6 cellular contexts compared by ENCODE assay signal in the genomic region with DNA sequence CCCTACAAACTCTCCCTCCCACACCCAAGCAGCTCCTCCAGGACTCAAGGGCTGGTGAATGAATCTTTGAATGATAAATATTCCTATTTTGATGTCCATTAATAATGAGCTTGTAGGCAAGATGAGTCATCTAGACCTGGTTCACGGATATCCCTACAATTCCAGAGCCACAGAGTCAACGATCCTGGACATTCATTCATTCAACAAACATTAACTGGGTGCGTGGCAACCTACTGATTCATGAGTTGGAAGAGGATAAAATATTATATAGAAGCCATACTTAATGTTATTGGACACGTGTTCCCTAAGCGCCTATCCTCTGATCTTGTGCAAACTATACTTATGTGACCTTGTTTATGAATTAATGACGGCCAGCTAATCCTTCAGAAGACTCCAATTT. TPM values are rescaled to one million over a fixed set of nuclear protein-coding genes. Genes with fewer than 3 reads are reported as not detected.
DNase-seq lines count a peak whose midpoint lies in the region; ATAC-seq and TF ChIP-seq lines count a peak whose summit lies in the region.

No MANE protein-coding gene starts in this region.

- H3K4me2 ChIP-seq in OCI-LY1 (ENCODE audit: low read length) = no peak overlapping the region; the same call in 1 of the 2 replicates

- H3K36me3 ChIP-seq in OCI-LY1 (ENCODE audit: insufficient read depth, low read length) (no peaks in the 10 kb centered on the region), gastrocnemius medialis (no peaks in the 10 kb centered on the region)

- no peaks in the 10 kb centered on the region for H4K20me1 ChIP-seq in OCI-LY1 (ENCODE audit: insufficient read depth, low read length)

- H3F3A ChIP-seq in OCI-LY1 (ENCODE audit: insufficient read depth, low read length) = no peaks in the 10 kb centered on the region

- intact Hi-C loops in dorsolateral prefrontal cortex (cut with DNase I) = no loop called here
- intact Hi-C loops in gastrocnemius medialis (cut with DNase I; ENCODE audit: low total_unique reads) = loop anchor here (1.0 kb wide), 1 partner anchor 56 kb away; a partner anchor contains a TSS

- no peaks in the 10 kb centered on the region for H3K9me2 ChIP-seq in OCI-LY1 (ENCODE audit: low read depth, low read length)

- H3K27ac ChIP-seq in OCI-LY1 (ENCODE audit: low read depth, low read length, poor library complexity, severe bottlenecking) (no peak overlapping the region), dorsolateral prefrontal cortex (no peak overlapping the region), gastrocnemius medialis (no peak overlapping the region)

- H2AFZ ChIP-seq in OCI-LY1 (ENCODE audit: low read length) = peak overlapping the region; percentile 61; the same call in 1 of the 2 replicates

- in situ Hi-C loops in gastrocnemius medialis (cut with MboI; ENCODE audit: low sequenced_read_pairs in 4 of 4) = no loop called here

- H3K27me3 ChIP-seq in OCI-LY1 (ENCODE audit: insufficient read depth, low read length) (no peaks in the 10 kb centered on the region), dorsolateral prefrontal cortex (no peaks in the 10 kb centered on the region), gastrocnemius medialis (no peaks in the 10 kb centered on the region)

- H3K4me3 ChIP-seq in OCI-LY1 (ENCODE audit: low read depth, low read length, poor library complexity, severe bottlenecking) = peak overlapping the region; percentile 10
- peak overlapping the region in 55 of 59 donors; percentile 18 to 83 (median 74) for H3K4me3 ChIP-seq in dorsolateral prefrontal cortex
- peak overlapping the region; percentile 43 to 70 (median 62) for H3K4me3 ChIP-seq in gastrocnemius medialis

- no peak for ATAC-seq in gastrocnemius medialis

- H3K79me2 ChIP-seq in OCI-LY1 (ENCODE audit: insufficient read depth, low read length) = no peaks in the 10 kb centered on the region

- TF ChIP-seq CTCF in OCI-LY1 (IDR thresholded peaks at IDR 0.05; ENCODE audit: low read length) (no peak), dorsolateral prefrontal cortex (IDR thresholded peaks at IDR 0.05 in 54 of 56, conservative IDR thresholded peaks at IDR 0.05 in 2 of 56; ENCODE audit: low read depth in 1 of 56, partially characterized antibody in 56 of 56) (no peak), gastrocnemius medialis (IDR thresholded peaks at IDR 0.05 in 4 of 5, conservative IDR thresholded peaks at IDR 0.05 in 1 of 5) (no peak)

- DNase-seq in dorsolateral prefrontal cortex = no peak
- no peak for DNase-seq in gastrocnemius medialis
- DNase-seq in HT-29 (ENCODE audit: low spot score) = no peak
- DNase-seq in NCI-H2227 treated with DMSO at 0.1 percent for 48 hours (lab: John Stamatoyannopoulos, UW) = no peak
- no peak for DNase-seq in NCI-H748 treated with DMSO at 0.1 percent for 48 hours (lab: John Stamatoyannopoulos, UW)

- H3K9ac ChIP-seq in OCI-LY1 (ENCODE audit: low read length) = no peak overlapping the region

- peaks cover 11% of the 10 kb centered on the region for H3K4me1 ChIP-seq in OCI-LY1 (ENCODE audit: insufficient read depth, low read length, severe bottlenecking)
- peaks cover 0 to 6% of the 10 kb centered on the region in 2 donors for H3K4me1 ChIP-seq in gastrocnemius medialis

- H3K9me3 ChIP-seq in OCI-LY1 (ENCODE audit: low read length) (no peaks in the 10 kb centered on the region), gastrocnemius medialis (no peaks in the 10 kb centered on the region)

- TF ChIP-seq POLR2A in gastrocnemius medialis (IDR thresholded peaks at IDR 0.05) = no peak

RNA-seq across cellular contexts. Expression of a gene that starts 0.4 kb away (rescaled TPM):
- total RNA-seq in dorsolateral prefrontal cortex (1 to 10 TPM in 117 of 120 experiments, under 1 TPM in 3; 0.49 to 4.7 (median 2.3) TPM), gastrocnemius medialis (under 1 TPM in 1 of 4 donors, not detected in 3; 0.11 TPM)
- total RNA-seq in HT-29 (2014; rRNA removed; shearing (Covaris generic)) = 2.3 and 2.4 TPM in 2 replicates

RNA-seq across cellular contexts. Expression of a gene that starts 28.6 kb away (rescaled TPM):
- total RNA-seq in dorsolateral prefrontal cortex (under 1 TPM in 2 of 120 experiments, not detected in 118; 0.38 to 0.95 TPM), gastrocnemius medialis (under 1 TPM in 2 of 4 donors, not detected in 2; 0.56 to 0.61 TPM)
- not detected in 2 replicates for total RNA-seq in HT-29 (2014; rRNA removed; shearing (Covaris generic))

RNA-seq across cellular contexts. Expression of a gene that starts 49.4 kb away (rescaled TPM):
- total RNA-seq in dorsolateral prefrontal cortex (10 to 100 TPM in 40 of 120 experiments, 1 to 10 TPM in 80; 1.7 to 20.6 (median 8.5) TPM), gastrocnemius medialis (100 to 1,000 TPM; 335 to 819 (median 539) TPM)
- total RNA-seq in HT-29 (2014; rRNA removed; shearing (Covaris generic)) = 0.05 and 0.16 TPM in 2 replicates

RNA-seq across cellular contexts. Expression of a gene that starts 55.3 kb away (rescaled TPM):
- total RNA-seq in dorsolateral prefrontal cortex (100 to 1,000 TPM; 170 to 541 (median 413) TPM), gastrocnemius medialis (100 to 1,000 TPM; 106 to 200 (median 128) TPM)
- total RNA-seq in HT-29 (2014; rRNA removed; shearing (Covaris generic)) = 66.9 and 67.7 TPM in 2 replicates

RNA-seq across cellular contexts. Expression of a gene that starts 55.4 kb away (rescaled TPM):
- total RNA-seq in dorsolateral prefrontal cortex = 10 to 100 TPM; 13.3 to 47.8 (median 25.5) TPM
- total RNA-seq in gastrocnemius medialis = 10 to 100 TPM in 1 of 4 donors, 1 to 10 TPM in 3; 7.1 to 10.3 (median 8.3) TPM
- 9.6 and 12.7 TPM in 2 replicates for total RNA-seq in HT-29 (2014; rRNA removed; shearing (Covaris generic))

Comparison
In these comparisons a context has a peak if more than half of its experiments do, and no peak if none do; other contexts are left out.
1. H3K4me3 ChIP-seq: peak in every context shown above with its lines; median percentile 74 in dorsolateral prefrontal cortex; 62 in gastrocnemius medialis; 10 in OCI-LY1.
2. RNA of a gene that starts 49.4 kb away (total RNA-seq): 335 to 819 TPM in gastrocnemius medialis; 1.7 to 20.6 TPM in dorsolateral prefrontal cortex and 0.05 to 0.16 TPM in HT-29; every median in the first group is over 10 times any median in the second.